Comparison of ENCODE assay signal across 28 cellular contexts in genomic region chr17:19541445-19541844, GRCh38. TPM values are rescaled to one million over a fixed set of nuclear protein-coding genes. Genes with fewer than 3 reads are reported as not detected.
"Had no signal": no experiment of that assay in that cellular context is flagged by ENCODE, and none has a peak within 500 bp of the region (broad histone marks: within the 10 kb centered on the region; RNA-seq: fewer than 3 reads in every experiment).

No MANE protein-coding gene starts in this region.

- H3K4me1 Mint-ChIP-seq: activated CD4-positive, alpha-beta memory T cell treated with anti-CD3 and anti-CD28 coated beads, Interleukin-2, amount 10 ng/mL, durations not matched to agents 7 days and 5 days; activated CD4-positive, alpha-beta T cell treated with anti-CD3 and anti-CD28 coated beads, Interleukin-2, amount 10 ng/mL, durations not matched to agents 7 days and 5 days; activated naive CD8-positive, alpha-beta T cell treated with anti-CD3 and anti-CD28 coated beads for 36 hours; activated T-helper 17 cell treated with anti-CD3 and anti-CD28 coated beads, Interleukin-2, amount 50 U/mL, for 72 hours had no signal

- H3K4me2 ChIP-seq: SK-N-SH had no signal

- DNase-seq: activated CD4-positive, alpha-beta memory T cell treated with anti-CD3 and anti-CD28 coated beads, Interleukin-2, amount 10 ng/mL, durations not matched to agents 7 days and 5 days; activated CD4-positive, alpha-beta T cell treated with anti-CD3 and anti-CD28 coated beads, Interleukin-2, amount 10 ng/mL, durations not matched to agents 7 days and 5 days; activated CD4-positive, CD25-positive, alpha-beta regulatory T cell; activated gamma-delta T cell; activated naive CD4-positive, alpha-beta T cell treated with anti-CD3 and anti-CD28 coated beads for 36 hours; activated naive CD8-positive, alpha-beta T cell treated with anti-CD3 and anti-CD28 coated beads for 36 hours; activated T-cell treated with anti-CD3 and anti-CD28 coated beads for 4 hours; activated T-cell treated with anti-CD3 and anti-CD28 coated beads, Interleukin-2, amount 50 U/mL, for 48 hours; KG1; NCI-H1092; NCI-H1417; NCI-H1694; NCI-H2029; NCI-H345; NCI-H510A; NCI-H526 treated with DMSO at 0.1 percent for 48 hours; NK-92 treated with Interleukin-12 subunit alpha and Interleukin-12 subunit beta, amount 100 ng/mL, for 24 hours; Peyer's patch; Right ventricle myocardium superior; SJCRH30; SK-N-SH; T-helper 1 cell had no signal

- H3K4me3 ChIP-seq: breast epithelium, Peyer's patch, SJCRH30 had no signal

- H3K9me3 ChIP-seq: breast epithelium, Peyer's patch, SJCRH30, SK-N-SH had no signal

- H3K27ac Mint-ChIP-seq: activated CD4-positive, alpha-beta memory T cell treated with anti-CD3 and anti-CD28 coated beads, Interleukin-2, amount 10 ng/mL, durations not matched to agents 7 days and 5 days; activated CD4-positive, alpha-beta T cell treated with anti-CD3 and anti-CD28 coated beads, Interleukin-2, amount 10 ng/mL, durations not matched to agents 7 days and 5 days; activated naive CD4-positive, alpha-beta T cell treated with anti-CD3 and anti-CD28 coated beads for 36 hours; activated naive CD8-positive, alpha-beta T cell treated with anti-CD3 and anti-CD28 coated beads for 36 hours; activated T-helper 17 cell treated with anti-CD3 and anti-CD28 coated beads, Interleukin-2, amount 50 U/mL, for 72 hours; IgD-negative memory B cell had no signal

- H3K36me3 Mint-ChIP-seq: activated naive CD8-positive, alpha-beta T cell treated with anti-CD3 and anti-CD28 coated beads for 36 hours had no signal

- H3K4me3 Mint-ChIP-seq: activated CD4-positive, alpha-beta memory T cell treated with anti-CD3 and anti-CD28 coated beads, Interleukin-2, amount 10 ng/mL, durations not matched to agents 7 days and 5 days; activated CD4-positive, alpha-beta T cell treated with anti-CD3 and anti-CD28 coated beads, Interleukin-2, amount 10 ng/mL, durations not matched to agents 7 days and 5 days; activated naive CD4-positive, alpha-beta T cell treated with anti-CD3 and anti-CD28 coated beads for 36 hours; activated naive CD8-positive, alpha-beta T cell treated with anti-CD3 and anti-CD28 coated beads for 36 hours; activated T-helper 17 cell treated with anti-CD3 and anti-CD28 coated beads, Interleukin-2, amount 50 U/mL, for 72 hours; IgD-negative memory B cell had no signal

- H3K9ac ChIP-seq: SK-N-SH had no signal

- H3K4me1 ChIP-seq: breast epithelium, Peyer's patch, SJCRH30 had no signal

- H3K27ac ChIP-seq: breast epithelium, Peyer's patch, RWPE1, SJCRH30, VCaP had no signal

- H3K36me3 ChIP-seq: breast epithelium, Peyer's patch, SJCRH30 had no signal

- H3K27me3 ChIP-seq: breast epithelium, Peyer's patch had no signal

- H3K9me3 Mint-ChIP-seq: activated CD4-positive, alpha-beta memory T cell treated with anti-CD3 and anti-CD28 coated beads, Interleukin-2, amount 10 ng/mL, durations not matched to agents 7 days and 5 days; activated CD4-positive, alpha-beta T cell treated with anti-CD3 and anti-CD28 coated beads, Interleukin-2, amount 10 ng/mL, durations not matched to agents 7 days and 5 days; activated naive CD4-positive, alpha-beta T cell treated with anti-CD3 and anti-CD28 coated beads for 36 hours; activated naive CD8-positive, alpha-beta T cell treated with anti-CD3 and anti-CD28 coated beads for 36 hours; activated T-helper 17 cell treated with anti-CD3 and anti-CD28 coated beads, Interleukin-2, amount 50 U/mL, for 72 hours; IgD-negative memory B cell had no signal

- ATAC-seq: activated T-helper 17 cell treated with anti-CD3 and anti-CD28 coated beads, Interleukin-2, amount 50 U/mL, for 72 hours had no signal

RNA-seq across cellular contexts. Expression of gene SLC47A1, which starts 7.8 kb away (rescaled TPM):
- total RNA-seq: activated CD4-positive, alpha-beta T cell treated with anti-CD3 and anti-CD28 coated beads, Interleukin-2, amount 10 ng/mL, durations not matched to agents 7 days and 5 days; activated naive CD8-positive, alpha-beta T cell treated with anti-CD3 and anti-CD28 coated beads for 36 hours; SJCRH30; T-helper 2 cell treated with Interferon-gamma antibody and Interleukin-4, amounts not matched to agents 100 ng/mL and 5 ng/mL, for 36 hours had no signal
- polyA plus RNA-seq: IgD-negative memory B cell had no signal
